3 cellular contexts compared by ENCODE assay signal in genomic region chr18:867257-867656, GRCh38.
TF ChIP-seq lines count a peak whose summit lies in the region.

No MANE protein-coding gene starts in this region.

TF ChIP-seq in A549, 52 proteins besides CTCF, POLR2A, EP300 and RAD21:
- TF ChIP-seq EHMT2 (IDR thresholded peaks at IDR 0.05; ENCODE audit: low read depth) (no peak), MAFK (IDR thresholded peaks at IDR 0.05; ENCODE audit: partially characterized antibody) (peak; percentile 32)
TF ChIP-seq in A549: peak in this region for 1.

TF ChIP-seq in IMR-90, 13 proteins besides CTCF, POLR2A, EP300 and RAD21:
- TF ChIP-seq, protein P1, sequence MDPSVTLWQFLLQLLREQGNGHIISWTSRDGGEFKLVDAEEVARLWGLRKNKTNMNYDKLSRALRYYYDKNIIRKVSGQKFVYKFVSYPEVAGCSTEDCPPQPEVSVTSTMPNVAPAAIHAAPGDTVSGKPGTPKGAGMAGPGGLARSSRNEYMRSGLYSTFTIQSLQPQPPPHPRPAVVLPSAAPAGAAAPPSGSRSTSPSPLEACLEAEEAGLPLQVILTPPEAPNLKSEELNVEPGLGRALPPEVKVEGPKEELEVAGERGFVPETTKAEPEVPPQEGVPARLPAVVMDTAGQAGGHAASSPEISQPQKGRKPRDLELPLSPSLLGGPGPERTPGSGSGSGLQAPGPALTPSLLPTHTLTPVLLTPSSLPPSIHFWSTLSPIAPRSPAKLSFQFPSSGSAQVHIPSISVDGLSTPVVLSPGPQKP (IDR thresholded peaks at IDR 0.05; ENCODE audit: borderline replicate concordance, low read depth, low read length) = no peak
- TF ChIP-seq MAFK (IDR thresholded peaks at IDR 0.05; ENCODE audit: low read depth, low read length) (0 out of 2 replicates have a peak, but pooled peaks have one; percentile 13), RFX5 (IDR thresholded peaks at IDR 0.05; ENCODE audit: low read depth, low read length) (no peak)

TF ChIP-seq in K562, 482 proteins besides CTCF, POLR2A, EP300 and RAD21:
- TF ChIP-seq ZNF316 (IDR thresholded peaks at IDR 0.05) (peak; percentile 85), MAFG (tag; conservative IDR thresholded peaks at IDR 0.05) (0 out of 2 replicates have a peak, but pooled peaks have one; percentile 28), MAFF (IDR thresholded peaks at IDR 0.05; ENCODE audit: low read length) (peak; percentile 22; the same call in 1 of the 2 replicates), C11orf30 (IDR thresholded peaks at IDR 0.05; ENCODE audit: low read depth) (peak; percentile 54; the same call in 1 of the 2 replicates), RFX5 (IDR thresholded peaks at IDR 0.05; ENCODE audit: low read depth, low read length) (no peak), KLF1 (tag; IDR thresholded peaks at IDR 0.05) (no peak), SNRNP70 (optimal IDR thresholded peaks at IDR 0.05; ENCODE audit: low read depth, low read length) (no peak)
TF ChIP-seq in K562: peak in this region for 4.
